ENCODE assay signal across 3 cellular contexts in the genomic region with DNA sequence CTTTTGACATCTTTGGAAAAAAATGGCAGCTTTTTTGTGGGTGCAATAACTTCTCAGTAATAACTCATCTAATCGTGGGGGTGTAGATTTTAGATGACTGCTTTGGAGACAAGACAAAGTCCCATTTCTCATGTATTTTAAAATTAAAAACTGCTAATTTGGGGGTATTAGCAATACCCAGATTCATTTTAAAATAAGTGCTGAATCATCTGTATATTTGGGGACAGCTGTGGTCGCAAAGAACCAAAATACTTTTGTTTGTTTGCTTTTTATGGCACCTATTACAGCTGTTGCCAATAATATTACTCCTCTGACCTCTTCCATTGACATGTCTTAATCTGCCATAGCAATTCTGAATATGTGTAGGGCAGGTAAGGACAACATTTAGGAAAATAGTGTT.
A peak's percentile ranks its signal among the peaks of the same experiment; 100 is the strongest.
TF ChIP-seq lines count a peak whose summit lies in the region.

No MANE protein-coding gene starts in this region.

TF ChIP-seq in HepG2, 621 proteins besides CTCF, POLR2A, EP300 and RAD21:
- TF ChIP-seq CCDC6 (CRISPR knock-in tag; IDR thresholded peaks at IDR 0.05): no peak
- TF ChIP-seq NONO (IDR thresholded peaks at IDR 0.05): no peak
- no peak for TF ChIP-seq NONO (CRISPR knock-in tag; conservative IDR thresholded peaks at IDR 0.05)
- TF ChIP-seq ZNF773 (CRISPR knock-in tag; IDR thresholded peaks at IDR 0.05; ENCODE audit: borderline replicate concordance): no peak
- peak; percentile 77 for TF ChIP-seq MAFF (IDR thresholded peaks at IDR 0.05; ENCODE audit: low read depth, low read length)
- TF ChIP-seq MAFK (conservative IDR thresholded peaks at IDR 0.05 in 1 of 2, IDR thresholded peaks at IDR 0.05 in 1 of 2; ENCODE audit: low read length in 2 of 2): peak; percentile 52 to 78; a peak in 3 of 4 replicates

TF ChIP-seq in GM23338, 12 proteins besides CTCF, POLR2A, EP300 and RAD21:
- TF ChIP-seq JUNB (IDR thresholded peaks at IDR 0.05; ENCODE audit: unreplicated experiment): no peak
- no peak for TF ChIP-seq STAT1 (IDR thresholded peaks at IDR 0.05; ENCODE audit: unreplicated experiment)

TF ChIP-seq in K562, 482 proteins besides CTCF, POLR2A, EP300 and RAD21:
- TF ChIP-seq, protein P1, sequence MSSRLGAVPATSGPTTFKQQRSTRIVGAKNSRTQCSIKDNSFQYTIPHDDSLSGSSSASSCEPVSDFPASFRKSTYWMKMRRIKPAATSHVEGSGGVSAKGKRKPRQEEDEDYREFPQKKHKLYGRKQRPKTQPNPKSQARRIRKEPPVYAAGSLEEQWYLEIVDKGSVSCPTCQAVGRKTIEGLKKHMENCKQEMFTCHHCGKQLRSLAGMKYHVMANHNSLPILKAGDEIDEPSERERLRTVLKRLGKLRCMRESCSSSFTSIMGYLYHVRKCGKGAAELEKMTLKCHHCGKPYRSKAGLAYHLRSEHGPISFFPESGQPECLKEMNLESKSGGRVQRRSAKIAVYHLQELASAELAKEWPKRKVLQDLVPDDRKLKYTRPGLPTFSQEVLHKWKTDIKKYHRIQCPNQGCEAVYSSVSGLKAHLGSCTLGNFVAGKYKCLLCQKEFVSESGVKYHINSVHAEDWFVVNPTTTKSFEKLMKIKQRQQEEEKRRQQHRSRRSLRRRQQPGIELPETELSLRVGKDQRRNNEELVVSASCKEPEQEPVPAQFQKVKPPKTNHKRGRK (tag; IDR thresholded peaks at IDR 0.05): no peak
- TF ChIP-seq, protein P2, sequence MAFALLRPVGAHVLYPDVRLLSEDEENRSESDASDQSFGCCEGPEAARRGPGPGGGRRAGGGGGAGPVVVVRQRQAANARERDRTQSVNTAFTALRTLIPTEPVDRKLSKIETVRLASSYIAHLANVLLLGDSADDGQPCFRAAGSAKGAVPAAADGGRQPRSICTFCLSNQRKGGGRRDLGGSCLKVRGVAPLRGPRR (CRISPR knock-in tag; IDR thresholded peaks at IDR 0.05): no peak
- TF ChIP-seq ZNF316 (IDR thresholded peaks at IDR 0.05) (peak; percentile 48; the same call in 1 of the 2 replicates), ZBTB17 (CRISPR knock-in tag; IDR thresholded peaks at IDR 0.05) (no peak), C11orf30 (IDR thresholded peaks at IDR 0.05; ENCODE audit: low read depth) (0 out of 2 replicates have a peak, but pooled peaks have one; percentile 31), CHD2 (IDR thresholded peaks at IDR 0.05; ENCODE audit: low read depth, low read length) (no peak), MAFF (IDR thresholded peaks at IDR 0.05; ENCODE audit: low read length) (0 out of 2 replicates have a peak, but pooled peaks have one; percentile 6)
